ENCODE assay signal across 27 cellular contexts in genomic region chr14:26319139-26319864, GRCh38.
"Had no signal": no experiment of that assay in that cellular context is flagged by ENCODE, and none has a peak within 500 bp of the region (broad histone marks: within the 10 kb centered on the region; RNA-seq: fewer than 3 reads in every experiment).

No MANE protein-coding gene starts in this region.

- H3K4me1 ChIP-seq: adrenal gland, body of pancreas, parathyroid adenoma, right atrium auricular region, spleen, suprapubic skin, tibial artery had no signal

- H3K36me3 ChIP-seq: adrenal gland, cardiac muscle cell, neural progenitor cell, right atrium auricular region, spleen, suprapubic skin, tibial artery had no signal

- ATAC-seq: body of pancreas; naive thymus-derived CD8-positive, alpha-beta T cell had no signal

- H3K9me3 ChIP-seq: body of pancreas, right atrium auricular region, suprapubic skin, tibial artery had no signal

- H3K27me3 ChIP-seq: adrenal gland, body of pancreas, cardiac muscle cell, neural progenitor cell, right atrium auricular region, spleen, suprapubic skin, tibial artery had no signal

- H3K4me3 ChIP-seq: adrenal gland, body of pancreas, cardiac muscle cell, coronary artery, neural progenitor cell, right atrium auricular region, spleen, suprapubic skin, tibial artery had no signal

- DNase-seq: activated CD4-positive, alpha-beta T cell treated with anti-CD3 and anti-CD28 coated beads for 4 hours; activated CD4-positive, alpha-beta T cell treated with anti-CD3 and anti-CD28 coated beads, Interleukin-2, amount 50 U/mL, for 4 hours; activated CD8-positive, alpha-beta memory T cell treated with anti-CD3 and anti-CD28 coated beads for 24 hours; activated effector memory CD4-positive, alpha-beta T cell treated with Interleukin-2 at 50 U/mL for 16 hours; activated naive CD4-positive, alpha-beta T cell treated with anti-CD3 and anti-CD28 coated beads for 36 hours; activated naive CD8-positive, alpha-beta T cell treated with anti-CD3 and anti-CD28 coated beads for 36 hours; adrenal gland; aorta; body of pancreas; head of caudate nucleus; hippocampal formation; immature natural killer cell; kidney; midbrain; naive thymus-derived CD8-positive, alpha-beta T cell; occipital lobe; spleen; stimulated activated naive CD4-positive, alpha-beta T cell; T-helper 9 cell; tibial artery had no signal

- H3K27ac ChIP-seq: adrenal gland, body of pancreas, cardiac muscle cell, coronary artery, neural progenitor cell, parathyroid adenoma, right atrium auricular region, spleen, suprapubic skin, tibial artery, VCaP had no signal
